ENCODE assay signal across 7 cellular contexts in the genomic region with DNA sequence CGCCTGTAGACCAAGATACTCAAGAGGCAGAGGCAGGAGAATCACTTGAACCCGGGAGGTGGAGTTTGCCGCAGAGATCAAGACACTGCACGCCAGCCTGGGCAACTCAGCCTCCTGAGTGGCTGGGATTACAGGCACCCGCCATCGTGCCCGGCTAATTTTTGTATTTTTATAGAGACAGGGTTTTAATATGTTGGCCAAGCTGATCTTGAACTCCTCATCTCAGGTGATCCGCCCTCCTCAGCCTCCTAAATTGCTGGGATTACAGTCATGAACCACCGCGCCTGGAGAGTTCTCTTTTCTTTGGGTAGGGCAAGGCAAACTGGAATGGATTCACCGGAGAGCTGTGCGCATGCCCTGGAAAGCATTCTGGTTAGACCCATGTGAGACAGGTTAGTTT.
"Had no signal": no experiment of that assay in that cellular context is flagged by ENCODE, and none has a peak within 500 bp of the region (broad histone marks: within the 10 kb centered on the region; RNA-seq: fewer than 3 reads in every experiment).

No MANE protein-coding gene starts in this region.

- H3K9ac ChIP-seq: GM23248 had no signal

- H3K36me3 ChIP-seq: HAP-1 had no signal

- DNase-seq: GM23248, GOT3, H7, HFFc6 had no signal

- H3K27ac ChIP-seq: GM23248, HL-60 had no signal

- H3K4me1 ChIP-seq: HAP-1 had no signal

- H3K4me3 ChIP-seq: HAP-1 had no signal

- H3K9me3 ChIP-seq: HAP-1 had no signal

- ATAC-seq: HCT116 had no signal
